36 cellular contexts compared by ENCODE assay signal in the genomic region with DNA sequence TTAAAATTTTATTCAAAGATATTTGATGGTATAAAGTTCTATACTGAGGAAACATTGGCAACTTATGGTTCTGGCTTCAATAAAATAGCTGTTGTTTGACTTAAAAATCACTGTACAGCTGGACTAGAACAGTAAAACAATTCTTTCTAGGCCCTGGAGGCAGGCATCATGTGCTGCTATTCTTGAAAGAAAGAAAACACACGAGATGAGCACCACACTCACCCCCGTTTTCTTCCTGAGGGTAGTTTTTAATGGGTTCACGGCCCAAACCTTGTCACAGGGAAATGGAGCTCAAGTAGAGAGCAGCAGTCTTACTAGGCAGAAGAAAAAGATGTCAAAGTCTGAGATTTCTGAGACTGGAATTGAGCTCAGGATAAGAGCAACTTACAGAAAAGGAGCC.
"Had no signal": no experiment of that assay in that cellular context is flagged by ENCODE, and none has a peak within 500 bp of the region (broad histone marks: within the 10 kb centered on the region; RNA-seq: fewer than 3 reads in every experiment).

No MANE protein-coding gene starts in this region.

- H3K36me3 Mint-ChIP-seq: activated CD4-positive, alpha-beta memory T cell treated with anti-CD3 and anti-CD28 coated beads for 36 hours; activated CD8-positive, alpha-beta memory T cell treated with anti-CD3 and anti-CD28 coated beads, Interleukin-2, amount 10 ng/mL, durations not matched to agents 7 days and 5 days; activated naive CD4-positive, alpha-beta T cell treated with anti-CD3 and anti-CD28 coated beads, Interleukin-2, amount 10 ng/mL, durations not matched to agents 7 days and 5 days; activated naive CD4-positive, alpha-beta T cell treated with anti-CD3 and anti-CD28 coated beads, Interleukin-2, amount 50 U/mL, for 24 hours; activated naive CD8-positive, alpha-beta T cell; activated naive CD8-positive, alpha-beta T cell treated with anti-CD3 and anti-CD28 coated beads, Interleukin-2, amount 10 ng/mL, durations not matched to agents 7 days and 5 days; brain had no signal

- H3K4me3 ChIP-seq: ascending aorta, cardiac muscle cell had no signal

- ATAC-seq: activated CD8-positive, alpha-beta memory T cell treated with anti-CD3 and anti-CD28 coated beads, Interleukin-2, amount 10 ng/mL, durations not matched to agents 7 days and 5 days; activated CD8-positive, alpha-beta T cell treated with anti-CD3 and anti-CD28 coated beads for 36 hours; activated naive CD8-positive, alpha-beta T cell treated with anti-CD3 and anti-CD28 coated beads, Interleukin-2, amount 50 U/mL, for 24 hours had no signal

- H3K36me3 ChIP-seq: ascending aorta, cardiac muscle cell had no signal

- H3K27ac ChIP-seq: ascending aorta, cardiac muscle cell, VCaP had no signal

- H3K4me3 Mint-ChIP-seq: activated B cell treated with CpG ODN at 0.5 μM for 24 hours; activated CD4-positive, alpha-beta memory T cell treated with anti-CD3 and anti-CD28 coated beads for 36 hours; activated CD4-positive, alpha-beta T cell treated with anti-CD3 and anti-CD28 coated beads, Interleukin-2, amount 10 ng/mL, durations not matched to agents 24 days and 14 days; activated CD8-positive, alpha-beta memory T cell treated with anti-CD3 and anti-CD28 coated beads, Interleukin-2, amount 10 ng/mL, durations not matched to agents 7 days and 5 days; activated CD8-positive, alpha-beta T cell treated with anti-CD3 and anti-CD28 coated beads for 36 hours; activated naive CD4-positive, alpha-beta T cell treated with anti-CD3 and anti-CD28 coated beads, Interleukin-2, amount 10 ng/mL, durations not matched to agents 7 days and 5 days; activated naive CD4-positive, alpha-beta T cell treated with anti-CD3 and anti-CD28 coated beads, Interleukin-2, amount 50 U/mL, for 24 hours; activated naive CD8-positive, alpha-beta T cell; activated naive CD8-positive, alpha-beta T cell treated with anti-CD3 and anti-CD28 coated beads, Interleukin-2, amount 10 ng/mL, durations not matched to agents 7 days and 5 days; activated naive CD8-positive, alpha-beta T cell treated with anti-CD3 and anti-CD28 coated beads, Interleukin-2, amount 50 U/mL, for 24 hours; activated T-cell treated with anti-CD3 and anti-CD28 coated beads, Interleukin-2, amount 50 U/mL, for 24 hours; brain; central memory CD8-positive, alpha-beta T cell; T-helper 1 cell treated with Interleukin-12 subunit alpha and Interleukin-12 subunit beta and Interleukin-4 antibody, amounts not matched to agents 30 μg/mL and 1 μg/mL, for 36 hours; T-helper 2 cell treated with Interferon-gamma antibody and Interleukin-4, amounts not matched to agents 5 μg/mL and 100 μg/mL, for 36 hours had no signal

- H3K4me1 Mint-ChIP-seq: activated B cell treated with CpG ODN at 0.5 μM for 24 hours; activated CD4-positive, alpha-beta T cell treated with anti-CD3 and anti-CD28 coated beads, Interleukin-2, amount 10 ng/mL, durations not matched to agents 24 days and 14 days; activated CD8-positive, alpha-beta memory T cell treated with anti-CD3 and anti-CD28 coated beads, Interleukin-2, amount 10 ng/mL, durations not matched to agents 7 days and 5 days; activated naive CD4-positive, alpha-beta T cell treated with anti-CD3 and anti-CD28 coated beads, Interleukin-2, amount 10 ng/mL, durations not matched to agents 7 days and 5 days; activated naive CD4-positive, alpha-beta T cell treated with anti-CD3 and anti-CD28 coated beads, Interleukin-2, amount 50 U/mL, for 24 hours; activated naive CD8-positive, alpha-beta T cell treated with anti-CD3 and anti-CD28 coated beads, Interleukin-2, amount 10 ng/mL, durations not matched to agents 7 days and 5 days; activated naive CD8-positive, alpha-beta T cell treated with anti-CD3 and anti-CD28 coated beads, Interleukin-2, amount 50 U/mL, for 24 hours; brain; central memory CD8-positive, alpha-beta T cell had no signal

- H3K4me1 ChIP-seq: ascending aorta had no signal

- H3K27ac Mint-ChIP-seq: activated B cell treated with CpG ODN at 0.5 μM for 24 hours; activated CD4-positive, alpha-beta memory T cell treated with anti-CD3 and anti-CD28 coated beads for 36 hours; activated CD4-positive, alpha-beta T cell treated with anti-CD3 and anti-CD28 coated beads, Interleukin-2, amount 10 ng/mL, durations not matched to agents 24 days and 14 days; activated CD8-positive, alpha-beta memory T cell treated with anti-CD3 and anti-CD28 coated beads, Interleukin-2, amount 10 ng/mL, durations not matched to agents 7 days and 5 days; activated CD8-positive, alpha-beta T cell treated with anti-CD3 and anti-CD28 coated beads for 36 hours; activated naive CD4-positive, alpha-beta T cell treated with anti-CD3 and anti-CD28 coated beads, Interleukin-2, amount 10 ng/mL, durations not matched to agents 7 days and 5 days; activated naive CD4-positive, alpha-beta T cell treated with anti-CD3 and anti-CD28 coated beads, Interleukin-2, amount 50 U/mL, for 24 hours; activated naive CD8-positive, alpha-beta T cell; activated naive CD8-positive, alpha-beta T cell treated with anti-CD3 and anti-CD28 coated beads, Interleukin-2, amount 10 ng/mL, durations not matched to agents 7 days and 5 days; activated naive CD8-positive, alpha-beta T cell treated with anti-CD3 and anti-CD28 coated beads, Interleukin-2, amount 50 U/mL, for 24 hours; activated T-cell treated with anti-CD3 and anti-CD28 coated beads, Interleukin-2, amount 50 U/mL, for 24 hours; activated T-helper 2 cell treated with anti-CD3 and anti-CD28 coated beads, Interferon-gamma antibody, Interleukin-2, Interleukin-4, amounts not matched to agents 10 μg/mL and 5 μg/mL and 100 μg/mL, durations not matched to agents 14 hours and 24 hours and 36 hours; brain; T-helper 1 cell treated with Interleukin-12 subunit alpha and Interleukin-12 subunit beta and Interleukin-4 antibody, amounts not matched to agents 30 μg/mL and 1 μg/mL, for 36 hours; T-helper 2 cell treated with Interferon-gamma antibody and Interleukin-4, amounts not matched to agents 5 μg/mL and 100 μg/mL, for 36 hours had no signal

- H3K9me3 Mint-ChIP-seq: activated CD4-positive, alpha-beta memory T cell treated with anti-CD3 and anti-CD28 coated beads for 36 hours; activated CD4-positive, alpha-beta T cell treated with anti-CD3 and anti-CD28 coated beads, Interleukin-2, amount 10 ng/mL, durations not matched to agents 24 days and 14 days; activated CD8-positive, alpha-beta T cell treated with anti-CD3 and anti-CD28 coated beads for 36 hours; activated naive CD4-positive, alpha-beta T cell treated with anti-CD3 and anti-CD28 coated beads, Interleukin-2, amount 10 ng/mL, durations not matched to agents 7 days and 5 days; activated naive CD8-positive, alpha-beta T cell treated with anti-CD3 and anti-CD28 coated beads, Interleukin-2, amount 10 ng/mL, durations not matched to agents 7 days and 5 days; activated T-cell treated with anti-CD3 and anti-CD28 coated beads, Interleukin-2, amount 50 U/mL, for 24 hours; activated T-helper 2 cell treated with anti-CD3 and anti-CD28 coated beads, Interferon-gamma antibody, Interleukin-2, Interleukin-4, amounts not matched to agents 10 μg/mL and 5 μg/mL and 100 μg/mL, durations not matched to agents 14 hours and 24 hours and 36 hours; central memory CD8-positive, alpha-beta T cell; T-helper 1 cell treated with Interleukin-12 subunit alpha and Interleukin-12 subunit beta and Interleukin-4 antibody, amounts not matched to agents 30 μg/mL and 1 μg/mL, for 36 hours; T-helper 2 cell treated with Interferon-gamma antibody and Interleukin-4, amounts not matched to agents 5 μg/mL and 100 μg/mL, for 36 hours had no signal

- H3K27me3 ChIP-seq: ascending aorta had no signal

- DNase-seq: activated B cell treated with CpG ODN at 0.5 μM for 24 hours; activated CD4-positive, alpha-beta memory T cell treated with anti-CD3 and anti-CD28 coated beads for 36 hours; activated CD4-positive, alpha-beta T cell treated with anti-CD3 and anti-CD28 coated beads for 4 hours; activated CD4-positive, alpha-beta T cell treated with anti-CD3 and anti-CD28 coated beads, Interleukin-2, amount 10 ng/mL, durations not matched to agents 24 days and 14 days; activated CD4-positive, alpha-beta T cell treated with anti-CD3 and anti-CD28 coated beads, Interleukin-2, amount 50 U/mL, for 1 hour; activated CD4-positive, alpha-beta T cell treated with anti-CD3 and anti-CD28 coated beads, Interleukin-2, amount 50 U/mL, for 4 hours; activated CD4-positive, CD25-positive, alpha-beta regulatory T cell treated with anti-CD3 and anti-CD28 coated beads, Interleukin-2, amount 50 U/mL, for 72 hours; activated CD8-positive, alpha-beta memory T cell treated with anti-CD3 and anti-CD28 coated beads for 24 hours; activated CD8-positive, alpha-beta memory T cell treated with anti-CD3 and anti-CD28 coated beads, Interleukin-2, amount 10 ng/mL, durations not matched to agents 7 days and 5 days; activated CD8-positive, alpha-beta memory T cell treated with anti-CD3 and anti-CD28 coated beads, Interleukin-2, amount 50 U/mL, for 48 hours; activated CD8-positive, alpha-beta T cell treated with anti-CD3 and anti-CD28 coated beads for 36 hours; activated effector memory CD4-positive, alpha-beta T cell treated with Interleukin-2 at 50 U/mL for 16 hours; activated gamma-delta T cell; activated naive CD4-positive, alpha-beta T cell treated with anti-CD3 and anti-CD28 coated beads, Interleukin-2, amount 10 ng/mL, durations not matched to agents 7 days and 5 days; activated naive CD4-positive, alpha-beta T cell treated with Interleukin-2 at 50 U/mL for 16 hours; activated naive CD8-positive, alpha-beta T cell treated with anti-CD3 and anti-CD28 coated beads, Interleukin-2, amount 10 ng/mL, durations not matched to agents 7 days and 5 days; activated naive CD8-positive, alpha-beta T cell treated with anti-CD3 and anti-CD28 coated beads, Interleukin-2, amount 50 U/mL, for 24 hours; activated T-cell treated with anti-CD3 and anti-CD28 coated beads, Interleukin-2, amount 50 U/mL, for 24 hours; activated T-cell treated with anti-CD3 and anti-CD28 coated beads, Interleukin-2, amount 50 U/mL, for 48 hours; amygdala; anterior cingulate cortex; caudate nucleus; cerebellar nuclear complex; T-helper 1 cell; T-helper 2 cell; T-helper 9 cell had no signal
